ENCODE assay signal across 22 cellular contexts in the genomic region with DNA sequence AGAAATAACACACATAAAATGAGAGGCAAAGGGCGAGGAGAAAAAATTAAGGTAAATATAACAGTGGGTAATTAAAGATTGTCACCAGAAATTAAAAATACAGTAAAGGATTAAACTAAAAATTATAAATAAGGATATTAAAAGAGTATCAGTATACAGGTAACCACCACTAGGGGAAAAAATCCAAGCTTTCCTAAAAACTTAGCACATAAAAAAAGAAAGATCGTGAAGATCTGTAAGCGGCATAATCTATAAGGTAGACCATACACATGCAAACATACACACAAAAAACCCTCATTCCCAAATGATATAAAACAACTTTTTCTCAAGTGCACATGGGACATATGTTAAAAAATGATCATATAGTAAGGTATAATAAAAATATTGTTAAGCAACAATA.
"Had no signal": no experiment of that assay in that cellular context is flagged by ENCODE, and none has a peak within 500 bp of the region (broad histone marks: within the 10 kb centered on the region; RNA-seq: fewer than 3 reads in every experiment).

No MANE protein-coding gene starts in this region.

- DNase-seq: cerebellar nuclear complex; effector memory CD8-positive, alpha-beta T cell; foreskin fibroblast; gastrocnemius medialis; heart left ventricle; kidney; mucosa of descending colon; naive B cell; stimulated activated CD4-positive, alpha-beta T cell treated with anti-CD3 and anti-CD28 coated beads, Interleukin-12 subunit alpha, Interleukin-12 subunit beta, amount 100 ng/mL, for 4 hours; stimulated activated CD4-positive, alpha-beta T cell treated with anti-CD3 and anti-CD28 coated beads, Interleukin-1b, Interleukin-23, amount 100 ng/mL, for 48 hours; stimulated activated CD4-positive, alpha-beta T cell treated with anti-CD3 and anti-CD28 coated beads, Interleukin-4, amount 100 ng/mL, for 1 hour; stimulated activated CD8-positive, alpha-beta memory T cell treated with anti-CD3 and anti-CD28 coated beads, Interleukin-4, amount 100 ng/mL, for 48 hours; stimulated activated naive CD4-positive, alpha-beta T cell treated with Interleukin-2 at 50 U/mL for 16 hours; stomach; thyroid gland; trophoblast cell had no signal

- H3K9me3 Mint-ChIP-seq: neural progenitor cell had no signal

- H3K4me3 Mint-ChIP-seq: effector memory CD8-positive, alpha-beta T cell; memory B cell; naive B cell; natural killer cell treated with Interleukin-12 subunit alpha and Interleukin-12 subunit beta and Interleukin-15 and Interleukin-18, amount 100 ng/mL, for 72 hours; neural progenitor cell had no signal

- ATAC-seq: effector memory CD8-positive, alpha-beta T cell; esophagus mucosa; gastrocnemius medialis; heart left ventricle; left lobe of liver; mucosa of descending colon; natural killer cell treated with Interleukin-12 subunit alpha and Interleukin-12 subunit beta and Interleukin-15 and Interleukin-18, amount 100 ng/mL, for 72 hours; sciatic nerve had no signal

- H3K27ac Mint-ChIP-seq: effector memory CD8-positive, alpha-beta T cell; memory B cell; naive B cell; natural killer cell treated with Interleukin-12 subunit alpha and Interleukin-12 subunit beta and Interleukin-15 and Interleukin-18, amount 100 ng/mL, for 72 hours; neural progenitor cell had no signal

- H3K4me1 Mint-ChIP-seq: memory B cell, naive B cell had no signal

- H3K27me3 Mint-ChIP-seq: effector memory CD8-positive, alpha-beta T cell; memory B cell; naive B cell; natural killer cell treated with Interleukin-12 subunit alpha and Interleukin-12 subunit beta and Interleukin-15 and Interleukin-18, amount 100 ng/mL, for 72 hours had no signal

- H3K36me3 Mint-ChIP-seq: memory B cell, naive B cell, neural progenitor cell had no signal

- FAIRE-seq: kidney had no signal
